1 cellular context compared by ENCODE assay signal in the genomic region with DNA sequence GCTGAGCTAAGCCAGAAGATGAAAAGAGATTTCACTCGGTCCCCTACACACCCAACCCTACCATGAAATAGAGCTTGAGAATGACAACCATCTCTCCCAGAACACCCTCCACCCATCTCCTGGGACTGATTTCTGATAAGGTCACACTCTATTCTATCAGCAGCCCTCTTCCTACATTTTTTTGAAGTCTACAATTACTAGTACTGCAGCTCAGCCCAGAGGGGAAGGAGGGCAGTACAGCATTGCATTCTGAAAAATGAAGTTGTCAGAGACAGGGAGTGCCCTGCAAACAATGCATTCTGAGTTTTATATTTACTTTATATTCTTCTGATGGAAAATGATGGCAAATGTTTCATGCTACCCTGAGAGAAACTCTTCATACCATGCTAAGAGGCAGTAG.
TF ChIP-seq lines count a peak whose summit lies in the region.

No MANE protein-coding gene starts in this region.

TF ChIP-seq in HepG2, 621 proteins besides CTCF, POLR2A, EP300 and RAD21:
- TF ChIP-seq ZNF224 (CRISPR knock-in tag; IDR thresholded peaks at IDR 0.05): no peak
- no peak for TF ChIP-seq ZFYVE20 (CRISPR knock-in tag; IDR thresholded peaks at IDR 0.05; ENCODE audit: borderline replicate concordance, low read depth)
- no peak for TF ChIP-seq ISX (CRISPR knock-in tag; conservative IDR thresholded peaks at IDR 0.05)
- TF ChIP-seq ZNF101 (CRISPR knock-in tag; IDR thresholded peaks at IDR 0.05; ENCODE audit: borderline replicate concordance, low read depth): no peak
- TF ChIP-seq FOXK2 (IDR thresholded peaks at IDR 0.05): no peak
- no peak for TF ChIP-seq ZNF367 (CRISPR knock-in tag; IDR thresholded peaks at IDR 0.05; ENCODE audit: borderline replicate concordance)
- TF ChIP-seq, protein P1, sequence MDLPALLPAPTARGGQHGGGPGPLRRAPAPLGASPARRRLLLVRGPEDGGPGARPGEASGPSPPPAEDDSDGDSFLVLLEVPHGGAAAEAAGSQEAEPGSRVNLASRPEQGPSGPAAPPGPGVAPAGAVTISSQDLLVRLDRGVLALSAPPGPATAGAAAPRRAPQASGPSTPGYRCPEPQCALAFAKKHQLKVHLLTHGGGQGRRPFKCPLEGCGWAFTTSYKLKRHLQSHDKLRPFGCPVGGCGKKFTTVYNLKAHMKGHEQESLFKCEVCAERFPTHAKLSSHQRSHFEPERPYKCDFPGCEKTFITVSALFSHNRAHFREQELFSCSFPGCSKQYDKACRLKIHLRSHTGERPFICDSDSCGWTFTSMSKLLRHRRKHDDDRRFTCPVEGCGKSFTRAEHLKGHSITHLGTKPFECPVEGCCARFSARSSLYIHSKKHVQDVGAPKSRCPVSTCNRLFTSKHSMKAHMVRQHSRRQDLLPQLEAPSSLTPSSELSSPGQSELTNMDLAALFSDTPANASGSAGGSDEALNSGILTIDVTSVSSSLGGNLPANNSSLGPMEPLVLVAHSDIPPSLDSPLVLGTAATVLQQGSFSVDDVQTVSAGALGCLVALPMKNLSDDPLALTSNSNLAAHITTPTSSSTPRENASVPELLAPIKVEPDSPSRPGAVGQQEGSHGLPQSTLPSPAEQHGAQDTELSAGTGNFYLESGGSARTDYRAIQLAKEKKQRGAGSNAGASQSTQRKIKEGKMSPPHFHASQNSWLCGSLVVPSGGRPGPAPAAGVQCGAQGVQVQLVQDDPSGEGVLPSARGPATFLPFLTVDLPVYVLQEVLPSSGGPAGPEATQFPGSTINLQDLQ (CRISPR knock-in tag; IDR thresholded peaks at IDR 0.05): no peak
- TF ChIP-seq RERE (CRISPR knock-in tag; IDR thresholded peaks at IDR 0.05; ENCODE audit: low read depth): no peak
- no peak for TF ChIP-seq RNF2 (conservative IDR thresholded peaks at IDR 0.05; ENCODE audit: low read depth)
- TF ChIP-seq TFAP4 (IDR thresholded peaks at IDR 0.05; ENCODE audit: borderline replicate concordance, low read depth): no peak
- no peak for TF ChIP-seq DNMT1 (CRISPR knock-in tag; IDR thresholded peaks at IDR 0.05)
- no peak for TF ChIP-seq FOXC1 (CRISPR knock-in tag; IDR thresholded peaks at IDR 0.05; ENCODE audit: borderline replicate concordance)
- TF ChIP-seq, protein P2, sequence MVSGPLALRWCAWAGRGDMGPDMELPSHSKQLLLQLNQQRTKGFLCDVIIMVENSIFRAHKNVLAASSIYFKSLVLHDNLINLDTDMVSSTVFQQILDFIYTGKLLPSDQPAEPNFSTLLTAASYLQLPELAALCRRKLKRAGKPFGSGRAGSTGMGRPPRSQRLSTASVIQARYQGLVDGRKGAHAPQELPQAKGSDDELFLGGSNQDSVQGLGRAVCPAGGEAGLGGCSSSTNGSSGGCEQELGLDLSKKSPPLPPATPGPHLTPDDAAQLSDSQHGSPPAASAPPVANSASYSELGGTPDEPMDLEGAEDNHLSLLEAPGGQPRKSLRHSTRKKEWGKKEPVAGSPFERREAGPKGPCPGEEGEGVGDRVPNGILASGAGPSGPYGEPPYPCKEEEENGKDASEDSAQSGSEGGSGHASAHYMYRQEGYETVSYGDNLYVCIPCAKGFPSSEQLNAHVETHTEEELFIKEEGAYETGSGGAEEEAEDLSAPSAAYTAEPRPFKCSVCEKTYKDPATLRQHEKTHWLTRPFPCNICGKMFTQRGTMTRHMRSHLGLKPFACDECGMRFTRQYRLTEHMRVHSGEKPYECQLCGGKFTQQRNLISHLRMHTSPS (CRISPR knock-in tag; IDR thresholded peaks at IDR 0.05; ENCODE audit: low read depth): no peak
- TF ChIP-seq ESRRA (CRISPR knock-in tag; IDR thresholded peaks at IDR 0.05; ENCODE audit: low read depth): no peak
- no peak for TF ChIP-seq KAT2B (IDR thresholded peaks at IDR 0.05; ENCODE audit: borderline replicate concordance, low read depth, low read length)
- no peak for TF ChIP-seq NCOA5 (CRISPR knock-in tag; IDR thresholded peaks at IDR 0.05)
- TF ChIP-seq, protein P3, sequence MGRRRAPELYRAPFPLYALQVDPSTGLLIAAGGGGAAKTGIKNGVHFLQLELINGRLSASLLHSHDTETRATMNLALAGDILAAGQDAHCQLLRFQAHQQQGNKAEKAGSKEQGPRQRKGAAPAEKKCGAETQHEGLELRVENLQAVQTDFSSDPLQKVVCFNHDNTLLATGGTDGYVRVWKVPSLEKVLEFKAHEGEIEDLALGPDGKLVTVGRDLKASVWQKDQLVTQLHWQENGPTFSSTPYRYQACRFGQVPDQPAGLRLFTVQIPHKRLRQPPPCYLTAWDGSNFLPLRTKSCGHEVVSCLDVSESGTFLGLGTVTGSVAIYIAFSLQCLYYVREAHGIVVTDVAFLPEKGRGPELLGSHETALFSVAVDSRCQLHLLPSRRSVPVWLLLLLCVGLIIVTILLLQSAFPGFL (CRISPR knock-in tag; IDR thresholded peaks at IDR 0.05): no peak
